ENCODE assay signal across 8 cellular contexts in the genomic region with DNA sequence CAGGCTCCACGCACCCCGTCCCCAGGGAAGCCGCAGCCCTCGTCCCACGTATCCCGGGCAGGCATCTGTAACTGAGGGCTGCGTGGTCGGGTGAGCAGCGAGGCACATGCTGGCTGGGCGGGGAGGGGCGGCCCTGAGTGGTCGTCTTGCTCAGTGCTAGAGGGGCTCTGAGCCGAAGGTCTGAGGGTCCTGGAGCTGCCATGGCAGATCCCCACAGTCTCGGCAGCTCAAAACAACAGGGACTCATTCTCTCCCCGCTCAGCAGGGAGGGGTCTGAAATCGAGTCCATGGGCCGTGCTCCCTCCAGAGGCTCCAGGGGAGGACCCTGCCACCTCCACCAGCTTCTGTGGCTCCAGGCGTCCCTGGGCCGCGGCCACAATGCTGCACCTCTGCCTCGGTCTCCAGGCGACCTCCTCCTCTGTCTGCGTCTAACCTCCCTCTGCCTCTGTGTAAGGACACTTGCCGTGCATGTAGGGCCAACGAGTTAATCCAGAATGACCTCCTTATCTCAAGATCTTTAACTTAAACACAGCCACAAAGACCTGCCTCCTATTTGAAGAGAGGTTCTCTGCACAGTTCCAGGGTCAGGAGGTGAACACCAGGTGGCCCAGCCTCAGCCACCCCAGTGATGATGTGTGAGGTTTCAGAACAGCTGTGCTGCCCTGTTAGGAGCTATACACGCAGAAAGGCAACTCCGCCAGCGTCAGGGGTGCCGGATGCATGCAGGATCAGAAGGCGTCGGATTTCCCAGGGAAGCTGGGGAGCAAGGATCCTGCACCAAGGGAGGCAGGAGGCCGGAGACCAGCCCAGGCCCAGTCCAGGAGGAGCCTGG.
A peak's percentile ranks its signal among the peaks of the same experiment; 100 is the strongest.
DNase-seq lines count a peak whose midpoint lies in the region; ATAC-seq, FAIRE-seq and TF ChIP-seq lines count a peak whose summit lies in the region.
"Not testable (repeated sequence)": the region's sequence is repeated elsewhere in the genome, so short reads cannot be mapped to it uniquely, and the experiment has no call there.

No MANE protein-coding gene starts in this region.

- ATAC-seq in GM19463 (IDR thresholded peaks at IDR 0.05; ENCODE audit: unreplicated experiment) (peak; percentile 28), HG02798 (IDR thresholded peaks at IDR 0.05; ENCODE audit: poor library complexity, unreplicated experiment) (peak; percentile 41), HG03175 (IDR thresholded peaks at IDR 0.05; ENCODE audit: unreplicated experiment) (peak; percentile 21)
- ATAC-seq in activated naive CD8-positive, alpha-beta T cell treated with anti-CD3 and anti-CD28 coated beads, Interleukin-2, amount 50 U/mL, for 24 hours; stimulated activated memory B cell treated with anti-CD40 and anti-IgM and Interleukin-4, amounts not matched to agents 10 μg/mL and 1 μg/mL and 100 μg/mL, for 72 hours: not testable (repeated sequence)

- not testable (repeated sequence) for H3K36me3 ChIP-seq in SU-DHL-6 (ENCODE audit: low read length)

- H3F3A ChIP-seq in SU-DHL-6 (ENCODE audit: insufficient read depth) = not testable (repeated sequence)

- H3K4me3 ChIP-seq in SU-DHL-6 (ENCODE audit: insufficient read depth, low read length, poor library complexity, severe bottlenecking) = not testable (repeated sequence)

- TF ChIP-seq CTCF in SU-DHL-6 (IDR thresholded peaks at IDR 0.05; ENCODE audit: insufficient read depth, low read length, poor library complexity, severe bottlenecking) = not testable (repeated sequence)

- FAIRE-seq in GM18507 (lab: Jason Lieb, UNC) = peak; percentile 93

- peak overlapping the region; percentile 22 for H3K27ac Mint-ChIP-seq in activated naive CD8-positive, alpha-beta T cell treated with anti-CD3 and anti-CD28 coated beads, Interleukin-2, amount 50 U/mL, for 24 hours
- peak overlapping the region; percentile 78 for H3K27ac Mint-ChIP-seq in stimulated activated memory B cell treated with anti-CD40 and anti-IgM and Interleukin-4, amounts not matched to agents 10 μg/mL and 1 μg/mL and 100 μg/mL, for 72 hours

- not testable (repeated sequence) for H3K4me2 ChIP-seq in SU-DHL-6 (ENCODE audit: low read depth, low read length, poor library complexity, severe bottlenecking)

- not testable (repeated sequence) for H2AFZ ChIP-seq in SU-DHL-6 (ENCODE audit: low read depth, low read length, severe bottlenecking)

- not testable (repeated sequence) for H3K79me2 ChIP-seq in SU-DHL-6 (ENCODE audit: insufficient read depth, low read length)

- H3K27me3 ChIP-seq in SU-DHL-6 (ENCODE audit: low read length) = not testable (repeated sequence)

- peak overlapping the region; percentile 65 for H3K27ac ChIP-seq in SU-DHL-6 (ENCODE audit: low read depth, low read length)

- DNase-seq in GM18507 (ENCODE audit: extremely low spot score, insufficient read length, low read depth); activated naive CD8-positive, alpha-beta T cell treated with anti-CD3 and anti-CD28 coated beads, Interleukin-2, amount 50 U/mL, for 24 hours: not testable (repeated sequence)
- peak; percentile 10 for DNase-seq in left kidney (ENCODE audit: low read depth, low spot score)

- H3K27me3 Mint-ChIP-seq in activated naive CD8-positive, alpha-beta T cell treated with anti-CD3 and anti-CD28 coated beads, Interleukin-2, amount 50 U/mL, for 24 hours; stimulated activated memory B cell treated with anti-CD40 and anti-IgM and Interleukin-4, amounts not matched to agents 10 μg/mL and 1 μg/mL and 100 μg/mL, for 72 hours: not testable (repeated sequence)

- H3K9me2 ChIP-seq in SU-DHL-6 (replicated peaks; ENCODE audit: insufficient read depth, low read length) = not testable (repeated sequence)

- H3K9ac ChIP-seq in SU-DHL-6 (ENCODE audit: low read length) = peak overlapping the region; percentile 38; the same call in 1 of the 2 replicates

- H4K20me1 ChIP-seq in SU-DHL-6 (ENCODE audit: low read depth, low read length) = not testable (repeated sequence)

- H3K9me3 Mint-ChIP-seq in activated naive CD8-positive, alpha-beta T cell treated with anti-CD3 and anti-CD28 coated beads, Interleukin-2, amount 50 U/mL, for 24 hours; stimulated activated memory B cell treated with anti-CD40 and anti-IgM and Interleukin-4, amounts not matched to agents 10 μg/mL and 1 μg/mL and 100 μg/mL, for 72 hours: not testable (repeated sequence)

- H3K36me3 Mint-ChIP-seq in activated naive CD8-positive, alpha-beta T cell treated with anti-CD3 and anti-CD28 coated beads, Interleukin-2, amount 50 U/mL, for 24 hours (ENCODE audit: low read depth); stimulated activated memory B cell treated with anti-CD40 and anti-IgM and Interleukin-4, amounts not matched to agents 10 μg/mL and 1 μg/mL and 100 μg/mL, for 72 hours: not testable (repeated sequence)

- H3K9me3 ChIP-seq in SU-DHL-6 (ENCODE audit: insufficient read depth, low read length) = not testable (repeated sequence)

- H3K4me1 Mint-ChIP-seq in activated naive CD8-positive, alpha-beta T cell treated with anti-CD3 and anti-CD28 coated beads, Interleukin-2, amount 50 U/mL, for 24 hours = peaks cover 15% of the 10 kb centered on the region
- H3K4me1 Mint-ChIP-seq in stimulated activated memory B cell treated with anti-CD40 and anti-IgM and Interleukin-4, amounts not matched to agents 10 μg/mL and 1 μg/mL and 100 μg/mL, for 72 hours = peaks cover 13% of the 10 kb centered on the region

- not testable (repeated sequence) for H3K4me3 Mint-ChIP-seq in activated naive CD8-positive, alpha-beta T cell treated with anti-CD3 and anti-CD28 coated beads, Interleukin-2, amount 50 U/mL, for 24 hours
- H3K4me3 Mint-ChIP-seq in stimulated activated memory B cell treated with anti-CD40 and anti-IgM and Interleukin-4, amounts not matched to agents 10 μg/mL and 1 μg/mL and 100 μg/mL, for 72 hours = peak overlapping the region; percentile 41
